Comparison of ENCODE assay signal across 1 cellular context in the genomic region with DNA sequence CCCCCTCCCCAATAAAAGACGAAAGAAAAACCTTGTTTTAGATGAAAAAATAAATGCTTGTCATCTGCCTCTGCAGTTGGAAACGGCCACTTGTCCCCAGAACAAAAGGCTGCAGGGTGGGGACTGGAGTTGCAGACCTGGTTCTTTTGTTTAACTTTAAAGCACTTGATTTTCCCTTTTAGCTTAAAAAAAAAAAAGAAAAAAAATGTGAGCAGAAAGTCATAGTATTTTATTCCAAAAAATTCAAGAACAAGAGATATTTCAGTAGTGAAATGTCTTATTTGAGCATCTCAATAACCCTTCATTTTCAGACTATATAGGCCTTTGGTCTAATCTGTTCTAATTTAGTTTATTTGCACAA.
TF ChIP-seq lines count a peak whose summit lies in the region.

No MANE protein-coding gene starts in this region.

TF ChIP-seq in K562, 482 proteins besides CTCF, POLR2A, EP300 and RAD21 (continued from another document):
- 0 out of 2 replicates have a peak, but pooled peaks have one; percentile 3 for TF ChIP-seq SOX6 (IDR thresholded peaks at IDR 0.05)
- TF ChIP-seq, protein P1, sequence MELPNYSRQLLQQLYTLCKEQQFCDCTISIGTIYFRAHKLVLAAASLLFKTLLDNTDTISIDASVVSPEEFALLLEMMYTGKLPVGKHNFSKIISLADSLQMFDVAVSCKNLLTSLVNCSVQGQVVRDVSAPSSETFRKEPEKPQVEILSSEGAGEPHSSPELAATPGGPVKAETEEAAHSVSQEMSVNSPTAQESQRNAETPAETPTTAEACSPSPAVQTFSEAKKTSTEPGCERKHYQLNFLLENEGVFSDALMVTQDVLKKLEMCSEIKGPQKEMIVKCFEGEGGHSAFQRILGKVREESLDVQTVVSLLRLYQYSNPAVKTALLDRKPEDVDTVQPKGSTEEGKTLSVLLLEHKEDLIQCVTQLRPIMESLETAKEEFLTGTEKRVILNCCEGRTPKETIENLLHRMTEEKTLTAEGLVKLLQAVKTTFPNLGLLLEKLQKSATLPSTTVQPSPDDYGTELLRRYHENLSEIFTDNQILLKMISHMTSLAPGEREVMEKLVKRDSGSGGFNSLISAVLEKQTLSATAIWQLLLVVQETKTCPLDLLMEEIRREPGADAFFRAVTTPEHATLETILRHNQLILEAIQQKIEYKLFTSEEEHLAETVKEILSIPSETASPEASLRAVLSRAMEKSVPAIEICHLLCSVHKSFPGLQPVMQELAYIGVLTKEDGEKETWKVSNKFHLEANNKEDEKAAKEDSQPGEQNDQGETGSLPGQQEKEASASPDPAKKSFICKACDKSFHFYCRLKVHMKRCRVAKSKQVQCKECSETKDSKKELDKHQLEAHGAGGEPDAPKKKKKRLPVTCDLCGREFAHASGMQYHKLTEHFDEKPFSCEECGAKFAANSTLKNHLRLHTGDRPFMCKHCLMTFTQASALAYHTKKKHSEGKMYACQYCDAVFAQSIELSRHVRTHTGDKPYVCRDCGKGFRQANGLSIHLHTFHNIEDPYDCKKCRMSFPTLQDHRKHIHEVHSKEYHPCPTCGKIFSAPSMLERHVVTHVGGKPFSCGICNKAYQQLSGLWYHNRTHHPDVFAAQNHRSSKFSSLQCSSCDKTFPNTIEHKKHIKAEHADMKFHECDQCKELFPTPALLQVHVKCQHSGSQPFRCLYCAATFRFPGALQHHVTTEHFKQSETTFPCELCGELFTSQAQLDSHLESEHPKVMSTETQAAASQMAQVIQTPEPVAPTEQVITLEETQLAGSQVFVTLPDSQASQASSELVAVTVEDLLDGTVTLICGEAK (IDR thresholded peaks at IDR 0.05), result 0 out of 2 replicates have a peak, but pooled peaks have one; percentile 13
- TF ChIP-seq, protein P1 (CRISPR knock-in tag; IDR thresholded peaks at IDR 0.05), result no peak
- 0 out of 2 replicates have a peak, but pooled peaks have one; percentile 29 for TF ChIP-seq RFX1 (IDR thresholded peaks at IDR 0.05)
- no peak for TF ChIP-seq RBBP5 (IDR thresholded peaks at IDR 0.05; ENCODE audit: borderline replicate concordance, insufficient read depth, low read length, poor library complexity, severe bottlenecking)
- TF ChIP-seq RB1 (IDR thresholded peaks at IDR 0.05; ENCODE audit: low read depth), result 0 out of 2 replicates have a peak, but pooled peaks have one; percentile 3
- peak; percentile 2; the same call in 1 of the 2 replicates for TF ChIP-seq ZNF384 (IDR thresholded peaks at IDR 0.05; ENCODE audit: low read depth, low read length)
- no peak for TF ChIP-seq ZC3H11A (IDR thresholded peaks at IDR 0.05; ENCODE audit: low read depth, low read length)
TF ChIP-seq in K562: peak in this region for 7.
